Comparison of ENCODE assay signal across 8 cellular contexts in the genomic region with DNA sequence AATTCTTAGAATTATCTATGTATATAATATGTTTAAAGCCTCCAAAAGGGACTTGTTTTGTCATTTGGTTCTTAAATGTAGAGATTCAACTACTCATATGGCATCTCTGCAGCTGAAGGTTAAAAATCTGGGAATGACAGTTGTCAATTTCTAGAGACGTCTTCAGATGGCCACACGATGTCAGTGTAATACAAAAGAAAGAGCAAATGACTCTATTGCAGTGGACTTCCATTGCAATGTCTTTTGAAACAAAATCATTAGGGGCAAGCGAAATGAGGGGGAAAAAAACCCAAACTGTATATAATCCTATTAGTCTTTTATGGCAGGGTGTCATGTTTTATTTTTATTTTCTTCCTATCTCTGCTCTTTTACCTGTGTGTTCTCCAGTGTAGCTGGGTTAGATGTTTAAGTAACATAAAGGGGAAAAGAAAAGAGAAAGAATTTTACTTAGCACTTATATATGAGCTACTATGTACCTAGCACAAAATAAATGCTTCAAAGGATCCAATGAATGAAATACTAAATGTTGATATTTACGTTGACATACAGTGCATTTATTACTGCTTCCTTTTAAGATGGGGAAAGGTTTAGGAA. TPM values are rescaled to one million over a fixed set of nuclear protein-coding genes. Genes with fewer than 3 reads are reported as not detected.
A peak's percentile ranks its signal among the peaks of the same experiment; 100 is the strongest.
DNase-seq lines count a peak whose midpoint lies in the region; ATAC-seq, FAIRE-seq and TF ChIP-seq lines count a peak whose summit lies in the region.

No MANE protein-coding gene starts in this region.

- no TSS peak for BruUV-seq in Calu3 (replicated peaks; lab: Mats Ljungman, UMichigan)

- CTCF ChIA-PET in Calu3 (lab: Charles Lee), result interaction anchor here (0.6 to 4.1 kb wide), 16 partner anchors 10 to 559 kb away, joined by 3 to 27 read pairs (median 4); partner anchors contain the start of gene CCN2

- no peak overlapping the region for H3K9ac ChIP-seq in adipocyte (ENCODE audit: low read length)

- no peaks in the 10 kb centered on the region for H3K27me3 Mint-ChIP-seq in Calu3 (ENCODE audit: unreplicated experiment)

- H3K27ac Mint-ChIP-seq in Calu3 (ENCODE audit: unreplicated experiment), result no peak overlapping the region

- H3K4me1 Mint-ChIP-seq in Calu3 (ENCODE audit: low read depth, unreplicated experiment), result no peaks in the 10 kb centered on the region

- intact Hi-C loops in Calu3 (cut with micrococcal nuclease; ENCODE audit: unreplicated experiment), result loop anchor here (1.0 kb wide), 3 partner anchors 236 to 373 kb away; no protein-coding TSS in a partner anchor

- H3K9me3 ChIP-seq in adipocyte (ENCODE audit: control insufficient read depth, low read length), result peaks cover 6% of the 10 kb centered on the region

- no peaks in the 10 kb centered on the region for H3K9me3 Mint-ChIP-seq in Calu3 (ENCODE audit: low read depth, unreplicated experiment)

- no peaks in the 10 kb centered on the region for H3K36me3 Mint-ChIP-seq in Calu3 (ENCODE audit: insufficient read depth, unreplicated experiment)

- H3K36me3 ChIP-seq in adipocyte (ENCODE audit: control insufficient read depth, insufficient read depth, low read length, severe bottlenecking), result no peaks in the 10 kb centered on the region

- H3K4me3 Mint-ChIP-seq in Calu3 (ENCODE audit: low read depth, unreplicated experiment), result no peak overlapping the region

- DNase-seq in Calu3 (no peak), adipocyte (ENCODE audit: low read depth) (peak; percentile 86), T-helper 2 cell (no peak), middle frontal gyrus (ENCODE audit: extremely low spot score, low spot score) (no peak)

- TF ChIP-seq CTCF in Calu3 (IDR thresholded peaks at IDR 0.05; ENCODE audit: unreplicated experiment) (peak; percentile 36), LNCAP (IDR thresholded peaks at IDR 0.05) (peak; percentile 69)

- no peaks in the 10 kb centered on the region for H3K27me3 ChIP-seq in adipocyte (replicated peaks; ENCODE audit: control insufficient read depth, insufficient read depth, low read length)

- no peak overlapping the region for H3K4me3 ChIP-seq in adipocyte (ENCODE audit: low read length)

- peak; percentile 79 for FAIRE-seq in islet of Langerhans (lab: Jason Lieb, UNC)

- ATAC-seq in HG02678 (IDR thresholded peaks at IDR 0.05; ENCODE audit: unreplicated experiment), result no peak
- ATAC-seq in HG03342 (IDR thresholded peaks at IDR 0.05; ENCODE audit: unreplicated experiment), result no peak

- peaks cover 7% of the 10 kb centered on the region for H3K4me1 ChIP-seq in adipocyte (ENCODE audit: control insufficient read depth, insufficient read depth, low read length)

RNA-seq across cellular contexts. Expression of gene CCN2, which starts 26.2 kb away (rescaled TPM):
- total RNA-seq in Calu3 (2022), result 159 and 373 TPM in 2 replicates
